In the genomic region with DNA sequence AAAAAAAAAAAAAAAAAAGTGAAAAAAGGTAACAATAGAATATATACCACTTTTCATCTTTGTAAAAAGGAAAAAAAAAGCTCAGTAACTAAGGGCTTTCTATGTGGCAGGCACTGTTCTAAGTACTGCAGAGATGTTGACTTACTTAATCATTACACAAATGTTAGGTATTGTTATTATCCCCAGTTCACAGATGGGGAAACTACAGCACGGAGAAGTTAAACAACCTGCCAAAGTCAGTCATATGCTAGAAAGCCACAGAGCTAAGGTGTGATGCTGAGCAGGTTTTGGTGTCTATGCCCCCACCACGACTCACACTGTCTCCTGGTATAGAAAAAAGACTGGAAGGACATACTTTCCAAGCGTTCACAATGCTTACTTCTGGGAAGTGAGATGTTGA, we compare ENCODE assay signal across 16 cellular contexts.
"Had no signal": no experiment of that assay in that cellular context is flagged by ENCODE, and none has a peak within 500 bp of the region (broad histone marks: within the 10 kb centered on the region; RNA-seq: fewer than 3 reads in every experiment).

No MANE protein-coding gene starts in this region.

- ATAC-seq: activated CD8-positive, alpha-beta T cell treated with anti-CD3 and anti-CD28 coated beads for 36 hours; effector memory CD8-positive, alpha-beta T cell; gastrocnemius medialis; heart left ventricle; left colon; sciatic nerve had no signal

- H3K27me3 Mint-ChIP-seq: activated CD8-positive, alpha-beta T cell treated with anti-CD3 and anti-CD28 coated beads for 36 hours; activated naive CD8-positive, alpha-beta T cell treated with anti-CD3 and anti-CD28 coated beads for 36 hours; effector memory CD8-positive, alpha-beta T cell had no signal

- H3K27ac ChIP-seq: gastrocnemius medialis, heart left ventricle, prostate gland had no signal

- H3K27ac Mint-ChIP-seq: activated CD8-positive, alpha-beta T cell treated with anti-CD3 and anti-CD28 coated beads for 36 hours; activated naive CD8-positive, alpha-beta T cell treated with anti-CD3 and anti-CD28 coated beads for 36 hours; activated T-helper 1 cell treated with anti-CD3 and anti-CD28 coated beads, Interleukin-12 subunit alpha, Interleukin-12 subunit beta, Interleukin-2, Interleukin-4 antibody, amounts not matched to agents 30 ng/mL and 10 ng/mL and 1 ng/mL, durations not matched to agents 14 hours and 24 hours and 36 hours; brain; effector memory CD8-positive, alpha-beta T cell had no signal

- DNase-seq: activated CD8-positive, alpha-beta T cell treated with anti-CD3 and anti-CD28 coated beads for 36 hours; activated naive CD8-positive, alpha-beta T cell treated with anti-CD3 and anti-CD28 coated beads for 36 hours; amygdala; dermis blood vessel endothelial cell; effector memory CD8-positive, alpha-beta T cell; gastrocnemius medialis; heart left ventricle; left colon; midbrain; T-helper 9 cell; thyroid gland had no signal

- FAIRE-seq: urothelium cell line had no signal

- H3K4me3 Mint-ChIP-seq: activated CD8-positive, alpha-beta T cell treated with anti-CD3 and anti-CD28 coated beads for 36 hours; activated naive CD8-positive, alpha-beta T cell treated with anti-CD3 and anti-CD28 coated beads for 36 hours; activated T-helper 1 cell treated with anti-CD3 and anti-CD28 coated beads, Interleukin-12 subunit alpha, Interleukin-12 subunit beta, Interleukin-2, Interleukin-4 antibody, amounts not matched to agents 30 ng/mL and 10 ng/mL and 1 ng/mL, durations not matched to agents 14 hours and 24 hours and 36 hours; effector memory CD8-positive, alpha-beta T cell had no signal

- H3K9me3 Mint-ChIP-seq: activated CD8-positive, alpha-beta T cell treated with anti-CD3 and anti-CD28 coated beads for 36 hours; activated naive CD8-positive, alpha-beta T cell treated with anti-CD3 and anti-CD28 coated beads for 36 hours; activated T-helper 1 cell treated with anti-CD3 and anti-CD28 coated beads, Interleukin-12 subunit alpha, Interleukin-12 subunit beta, Interleukin-2, Interleukin-4 antibody, amounts not matched to agents 30 ng/mL and 10 ng/mL and 1 ng/mL, durations not matched to agents 14 hours and 24 hours and 36 hours; effector memory CD8-positive, alpha-beta T cell had no signal
